8 cellular contexts compared by ENCODE assay signal in the genomic region with DNA sequence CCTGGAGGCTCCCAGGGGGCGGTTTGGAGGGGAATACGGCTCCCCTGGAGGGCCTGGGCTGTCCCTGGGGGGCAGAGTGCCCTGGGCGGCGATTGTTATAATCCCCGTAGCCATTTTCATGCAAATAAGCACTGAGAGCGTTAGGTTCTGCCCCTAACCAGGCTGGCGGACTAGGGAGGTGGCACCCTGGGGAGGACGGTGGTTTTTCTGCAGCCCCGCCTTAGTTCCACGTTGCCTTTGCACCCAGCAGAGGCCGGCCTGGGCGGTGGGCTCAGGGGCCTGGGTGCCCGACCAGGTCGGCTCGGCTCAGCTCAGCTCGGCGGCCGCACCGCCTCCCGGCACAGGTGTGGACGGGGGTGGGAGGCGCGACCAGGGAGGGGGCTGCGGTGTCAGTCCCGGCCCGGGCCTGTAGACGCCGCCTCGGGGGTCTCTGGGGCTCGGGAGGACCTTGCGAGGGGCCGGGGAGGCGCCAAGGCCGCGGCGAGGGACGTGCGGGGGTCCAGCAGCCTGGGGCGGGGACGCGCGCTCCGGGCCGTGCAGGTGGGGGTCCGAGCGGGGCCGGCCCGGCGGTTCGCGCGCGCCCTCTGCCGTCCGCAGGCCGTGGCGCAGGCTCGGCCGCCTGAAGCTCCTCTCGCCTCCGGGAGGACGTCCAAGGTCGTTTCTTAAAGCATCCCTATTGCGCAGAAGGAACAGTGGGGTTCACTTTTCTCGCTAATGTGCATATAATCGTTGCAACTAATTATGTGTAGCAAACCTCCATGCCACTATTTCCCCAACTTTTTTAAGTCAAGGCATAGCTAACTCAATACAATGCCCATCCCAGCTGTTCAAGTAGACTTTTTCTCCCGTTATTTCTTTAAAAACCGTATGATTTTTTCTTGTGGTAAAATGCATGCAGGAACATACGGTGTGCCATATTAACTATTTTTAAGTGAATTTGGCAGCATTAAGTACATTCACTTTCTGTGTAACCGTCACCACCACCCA. TPM values are rescaled to one million over a fixed set of nuclear protein-coding genes. Genes with fewer than 3 reads are reported as not detected.
A peak's percentile ranks its signal among the peaks of the same experiment; 100 is the strongest.
DNase-seq lines count a peak whose midpoint lies in the region; ATAC-seq and TF ChIP-seq lines count a peak whose summit lies in the region.

No MANE protein-coding gene starts in this region.

- H3K9ac ChIP-seq in adipocyte (ENCODE audit: low read length) = no peak overlapping the region

- DNase-seq in DMS79 treated with DMSO at 0.1 percent for 48 hours (lab: John Stamatoyannopoulos, UW) = peak; percentile 36
- peak; percentile 51 for DNase-seq in SIG-M5 treated with dmso at 0.1 percent for 504 hours (lab: John Stamatoyannopoulos, UW; ENCODE audit: unreplicated experiment)
- DNase-seq in adipocyte (ENCODE audit: low read depth) = peak; percentile 80
- peak in 1 of 2 donors; percentile 59 for DNase-seq in heart right ventricle
- DNase-seq in pons (ENCODE audit: low spot score) = peak; percentile 43

- TF ChIP-seq CTCF in heart right ventricle (IDR thresholded peaks at IDR 0.05) = peak; percentile 67 to 99 (median 82)

- peak; percentile 30 for ATAC-seq in HG03432 (IDR thresholded peaks at IDR 0.05; ENCODE audit: unreplicated experiment)
- peak; percentile 12 to 50 (median 45) for ATAC-seq in heart right ventricle
- no peak for ATAC-seq in HG03045 (IDR thresholded peaks at IDR 0.05; ENCODE audit: unreplicated experiment)
- no peak for ATAC-seq in HG03139 (IDR thresholded peaks at IDR 0.05; ENCODE audit: unreplicated experiment)

- no peaks in the 10 kb centered on the region for H3K36me3 ChIP-seq in adipocyte (ENCODE audit: control insufficient read depth, insufficient read depth, low read length, severe bottlenecking)
- H3K36me3 ChIP-seq in heart right ventricle = peaks cover 0 to 3% (median 0%) of the 10 kb centered on the region in 9 donors

- intact Hi-C loops in heart right ventricle (cut with DNase I) = loop anchor here in 9 of 10 donors (1.0 to 5.0 kb wide), 6 partner anchors 27 to 372 kb away; no protein-coding TSS in a partner anchor

- H3K27ac ChIP-seq in heart right ventricle = peak overlapping the region in 8 of 10 donors; percentile 11 to 88 (median 74)

- H3K9me3 ChIP-seq in adipocyte (ENCODE audit: control insufficient read depth, low read length) = peaks cover 13% of the 10 kb centered on the region
- H3K9me3 ChIP-seq in heart right ventricle = peaks cover 0 to 16% (median 0%) of the 10 kb centered on the region in 11 donors

- H3K4me3 ChIP-seq in adipocyte (ENCODE audit: low read length) (no peak overlapping the region), heart right ventricle (peak overlapping the region in 9 of 10 donors; percentile 38 to 77 (median 67))

- 3 to 4% methylated on average over 65 to 70 of the region's 70 CpGs for WGBS in heart right ventricle, 2 donors

- H3K4me1 ChIP-seq in adipocyte (ENCODE audit: control insufficient read depth, insufficient read depth, low read length) = peaks cover 3% of the 10 kb centered on the region
- H3K4me1 ChIP-seq in heart right ventricle = peaks cover 15 to 45% (median 37%) of the 10 kb centered on the region in 9 donors

- H3K27me3 ChIP-seq in adipocyte (replicated peaks; ENCODE audit: control insufficient read depth, insufficient read depth, low read length) (peaks cover 29% of the 10 kb centered on the region), heart right ventricle (peaks cover 0 to 56% (median 0%) of the 10 kb centered on the region in 7 donors)

RNA-seq across cellular contexts. Expression of a gene that starts 2.5 kb away (rescaled TPM):
- total RNA-seq in heart right ventricle = 10 to 100 TPM; 10.4 to 53.5 (median 22.2) TPM
- 1 to 10 TPM; 5.9 to 7.7 TPM for polyA plus RNA-seq in heart right ventricle

RNA-seq across cellular contexts. Expression of a gene that starts 10.5 kb away (rescaled TPM):
- total RNA-seq in heart right ventricle = not detected
- not detected for polyA plus RNA-seq in heart right ventricle

RNA-seq across cellular contexts. Expression of a gene that starts 23.5 kb away (rescaled TPM):
- not detected for total RNA-seq in heart right ventricle
- under 1 TPM in 1 of 2 donors, not detected in 1; 0.04 TPM for polyA plus RNA-seq in heart right ventricle

RNA-seq across cellular contexts. Expression of a gene that starts 33.7 kb away (rescaled TPM):
- not detected for total RNA-seq in heart right ventricle
- not detected for polyA plus RNA-seq in heart right ventricle

RNA-seq across cellular contexts. Expression of a gene that starts 47.4 kb away (rescaled TPM):
- not detected for total RNA-seq in heart right ventricle
- polyA plus RNA-seq in heart right ventricle = not detected

Comparison
In these comparisons a context has a peak if more than half of its experiments do, and no peak if none do; other contexts are left out.
1. ATAC-seq: peak in HG03432 (single experiment) and heart right ventricle (8 of 8); none in HG03045 (single experiment) and HG03139 (single experiment).